10 cellular contexts compared by ENCODE assay signal in the genomic region with DNA sequence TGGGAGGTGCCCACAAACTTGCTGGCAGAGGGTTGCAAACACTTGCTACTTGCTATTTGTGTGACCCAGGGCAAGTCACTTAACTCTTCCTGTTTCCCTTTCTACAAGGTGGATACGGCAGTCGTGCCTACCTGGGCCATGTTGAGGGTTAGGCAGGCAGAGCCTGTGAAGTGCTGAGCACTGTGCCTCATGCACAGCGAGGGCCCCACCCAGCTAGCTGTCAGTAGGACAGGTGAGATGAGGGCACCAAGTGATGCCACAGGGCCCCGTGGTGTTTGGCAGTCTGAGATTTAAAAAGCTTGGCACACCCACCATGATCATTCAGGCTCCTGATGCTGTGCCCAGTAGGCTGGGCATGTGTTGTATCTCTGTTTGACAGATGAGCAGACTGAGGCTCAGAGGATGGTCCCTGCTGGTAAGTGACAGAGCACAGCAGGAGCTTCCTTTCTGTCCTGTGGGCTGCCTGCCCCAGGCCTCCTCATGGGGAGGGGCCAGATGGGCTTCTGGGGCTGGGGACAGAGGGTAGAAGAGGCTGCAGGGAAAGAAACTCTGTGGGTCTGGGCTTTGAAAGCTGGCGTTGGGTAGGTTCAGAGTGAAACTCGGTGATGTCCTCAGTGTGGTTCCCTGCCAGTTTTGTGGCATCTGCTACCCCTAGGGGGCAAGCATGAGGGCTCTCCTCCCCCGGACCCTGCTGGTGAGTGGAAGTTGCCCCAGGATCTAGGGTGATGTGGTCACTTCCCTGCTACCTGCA. TPM values are rescaled to one million over a fixed set of nuclear protein-coding genes. Genes with fewer than 3 reads are reported as not detected.
DNase-seq lines count a peak whose midpoint lies in the region; ATAC-seq, FAIRE-seq and TF ChIP-seq lines count a peak whose summit lies in the region.
"Had no signal": no experiment of that assay in that cellular context is flagged by ENCODE, and none has a peak within 500 bp of the region (broad histone marks: within the 10 kb centered on the region; RNA-seq: fewer than 3 reads in every experiment).

No MANE protein-coding gene starts in this region.

- RAD21 ChIA-PET in GM12878 (lab: Charles Lee; ENCODE audit: unreplicated experiment), result no interaction called here

- H3K4me1 ChIP-seq in HUES64 (ENCODE audit: insufficient read depth, low read length) (peaks cover 40% of the 10 kb centered on the region), GM12878 (ENCODE audit: control insufficient read depth, insufficient read depth, low read length) (no peaks in the 10 kb centered on the region), mesendoderm (ENCODE audit: control insufficient read depth, low read depth, low read length) (peaks cover 9% of the 10 kb centered on the region)

- no peak overlapping the region for H2BK120ac ChIP-seq in mesendoderm (ENCODE audit: low read depth, low read length)

- H3K4ac ChIP-seq in mesendoderm (ENCODE audit: low read depth, low read length), result no peak overlapping the region

- POLR2A ChIA-PET in GM12878 (lab: Charles Lee), result no interaction called here

- H4K8ac ChIP-seq in mesendoderm (ENCODE audit: low read depth, low read length), result no peak overlapping the region

- no peak for TF ChIP-seq POLR2A in GM12878 (IDR thresholded peaks at IDR 0.05; ENCODE audit: low read depth, low read length)

- SMC1A ChIA-PET in GM12878 (lab: Charles Lee; ENCODE audit: uncharacterized antibody, unreplicated experiment), result interaction anchor here (1.1 kb wide), 1 partner anchor 13 kb away, joined by 3 read pairs; no protein-coding TSS in a partner anchor

- 22% methylated on average over 7 of the region's 7 CpGs for WGBS in HUES64
- 5% methylated on average over 7 of the region's 7 CpGs for WGBS in GM12878 (ENCODE audit: insufficient coverage, insufficient replicate concordance, low lambda C conversion rate, missing lambda C conversion rate)
- no CpG with 5 or more reads among the region's 7 CpGs for WGBS in mesendoderm (ENCODE audit: extremely low coverage, insufficient coverage, low lambda C conversion rate)

- BruUV-seq in GM12878 (replicated peaks; lab: Mats Ljungman, UMichigan), result no TSS peak

- no peaks in the 10 kb centered on the region; the same call in 1 of the 2 replicates for H4K20me1 ChIP-seq in GM12878 (ENCODE audit: control insufficient read depth, insufficient read depth)

- H3K9ac ChIP-seq in HUES64 (ENCODE audit: low read depth, low read length), result no peak overlapping the region
- H3K9ac ChIP-seq in GM12878 (ENCODE audit: control insufficient read depth, insufficient read depth, low read length), result no peak overlapping the region
- no peak overlapping the region for H3K9ac ChIP-seq in mesendoderm (ENCODE audit: low read length)

- H3K4me2 ChIP-seq in GM12878 (ENCODE audit: control insufficient read depth, insufficient read depth), result no peak overlapping the region
- H3K4me2 ChIP-seq in mesendoderm (ENCODE audit: low read length), result no peak overlapping the region

- H3K27ac ChIP-seq in HUES64 (ENCODE audit: low read depth, low read length), result peak overlapping the region; percentile 46; the same call in 1 of the 2 replicates
- no peak overlapping the region for H3K27ac ChIP-seq in GM12878 (ENCODE audit: control insufficient read depth, insufficient read depth)
- no peak overlapping the region for H3K27ac ChIP-seq in mesendoderm (ENCODE audit: low read depth, low read length)

- TF ChIP-seq CTCF in GM06990 (IDR thresholded peaks at IDR 0.05; ENCODE audit: insufficient read depth, low read length, poor library complexity, severe bottlenecking), result peak; percentile 34
- TF ChIP-seq CTCF in GM12878 (IDR thresholded peaks at IDR 0.05 in 2 of 3, conservative IDR thresholded peaks at IDR 0.05 in 1 of 3; ENCODE audit: control insufficient read depth in 2 of 3, extremely low read depth in 1 of 3, insufficient read depth in 1 of 3, low read depth in 3 of 3, low read length in 3 of 3), result peak; percentile 2 to 43 (median 13); a peak in 1 of 6 replicates

- CTCF ChIA-PET in GM12878 (lab: Yijun Ruan, JAX), result interaction anchor here (2.7 kb wide), 1 partner anchor 10 kb away, joined by 10 read pairs; no protein-coding TSS in a partner anchor

- H2BK5ac ChIP-seq in mesendoderm (ENCODE audit: low read length), result no peak overlapping the region

- H3K18ac ChIP-seq in mesendoderm (ENCODE audit: low read length), result no peak overlapping the region

- intact Hi-C loops in GM12878 (cut with micrococcal nuclease; ENCODE audit: unreplicated experiment), result no loop called here

- no peak for DNase-seq in GM06990 (ENCODE audit: extremely low read depth, insufficient read length)
- DNase-seq in GM12878 (ENCODE audit: low read depth, low spot score), result no peak
- peak; percentile 64 for DNase-seq in mesendoderm
- no peak for DNase-seq in amygdala (lab: John Stamatoyannopoulos, UW)
- DNase-seq in pons (ENCODE audit: low spot score), result no peak
- DNase-seq in UCSD-AML1 (lab: John Stamatoyannopoulos, UW; ENCODE audit: unreplicated experiment), result no peak
- DNase-seq: foreskin melanocyte, NCI-H2227 treated with DMSO at 0.1 percent for 48 hours had no signal

- in situ Hi-C loops in GM12878 (cut with MboI), result no loop called here

- H3K23ac ChIP-seq in mesendoderm (ENCODE audit: low read length), result no peak overlapping the region

- H3K4me3 ChIP-seq in GM06990 (replicated peaks; ENCODE audit: low read depth, low read length) (no peak overlapping the region), HUES64 (ENCODE audit: low read length) (no peak overlapping the region), GM12878 (no peak overlapping the region), mesendoderm (ENCODE audit: low read length) (no peak overlapping the region)

- H3K27me3 ChIP-seq in GM06990 (replicated peaks; ENCODE audit: control insufficient read depth, insufficient read depth, low read length) (no peaks in the 10 kb centered on the region; the same call in 1 of the 2 replicates), HUES64 (ENCODE audit: insufficient read depth, low read length) (no peaks in the 10 kb centered on the region), GM12878 (replicated peaks in 1 of 2; ENCODE audit: control insufficient read depth in 2 of 2, insufficient read depth in 2 of 2, low read length in 1 of 2) (no peaks in the 10 kb centered on the region; a peak in 1 of 4 replicates), mesendoderm (ENCODE audit: insufficient read depth, low read length, poor library complexity) (no peaks in the 10 kb centered on the region)

- no peak overlapping the region for H2BK15ac ChIP-seq in mesendoderm (replicated peaks; ENCODE audit: low read depth)

- H3K36me3 ChIP-seq in GM06990 (ENCODE audit: control insufficient read depth, insufficient read depth, low read length), result no peaks in the 10 kb centered on the region
- no peaks in the 10 kb centered on the region for H3K36me3 ChIP-seq in HUES64 (ENCODE audit: insufficient read depth, low read length)
- H3K36me3 ChIP-seq in GM12878 (ENCODE audit: control insufficient read depth in 2 of 2, insufficient read depth in 2 of 2, low read length in 1 of 2), result no peaks in the 10 kb centered on the region
- H3K36me3 ChIP-seq in mesendoderm (ENCODE audit: control insufficient read depth, insufficient read depth, low read length), result no peaks in the 10 kb centered on the region

- ATAC-seq in GM12878 (peak; percentile 73), HG03139 (IDR thresholded peaks at IDR 0.05; ENCODE audit: unreplicated experiment) (no peak)

- no peak for FAIRE-seq in GM12878 (lab: Jason Lieb, UNC)

- TF ChIP-seq EP300 in GM12878 (IDR thresholded peaks at IDR 0.05; ENCODE audit: borderline replicate concordance in 1 of 2, control insufficient read depth in 1 of 2, low read depth in 2 of 2, low read length in 2 of 2), result no peak

- no peak overlapping the region for H4K5ac ChIP-seq in mesendoderm (ENCODE audit: low read length)

- H3K79me2 ChIP-seq in GM12878 (ENCODE audit: control insufficient read depth, insufficient read depth, low read length) (no peaks in the 10 kb centered on the region), mesendoderm (ENCODE audit: control insufficient read depth, insufficient read depth, low read length) (no peaks in the 10 kb centered on the region)

- TF ChIP-seq RAD21 in GM12878 (IDR thresholded peaks at IDR 0.05; ENCODE audit: insufficient read depth, low read depth, low read length), result no peak

- H2AK5ac ChIP-seq in mesendoderm (ENCODE audit: low read length), result peak overlapping the region; percentile 6

- H3K79me1 ChIP-seq in mesendoderm (ENCODE audit: low read length), result peaks cover 3% of the 10 kb centered on the region

- H3K9me3 ChIP-seq in HUES64 (ENCODE audit: insufficient read depth, low read depth, low read length) (no peaks in the 10 kb centered on the region), GM12878 (replicated peaks; ENCODE audit: control insufficient read depth, insufficient read depth, low read length) (no peaks in the 10 kb centered on the region)

- H3K56ac ChIP-seq in mesendoderm (ENCODE audit: low read length), result peak overlapping the region; percentile 9

- H2AFZ ChIP-seq in GM12878 (ENCODE audit: control insufficient read depth, low read depth, low read length), result no peak overlapping the region

RNA-seq across cellular contexts. Expression of gene TSPAN18, which starts 59.3 kb away (rescaled TPM):
- polyA plus RNA-seq in HUES64 (2013, experiment 1 of 2), result 38.1 TPM
- polyA plus RNA-seq in HUES64 (2013, experiment 2 of 2), result 42.0 TPM
- total RNA-seq in GM12878 (2013; cell fraction: nucleolus; rRNA removed), result 0.71 and 1.2 TPM in 2 replicates
- total RNA-seq in GM12878 (2014; rRNA removed) (0.11 and 0.27 TPM in 2 replicates), GM12878 (2014; rRNA removed; fragmentation: Illumina TruSeq; extraction: Trizol) (0.13 and 0.23 TPM in 2 replicates), GM12878 (2021) (0.77 and 0.96 TPM in 2 replicates)
- 1.1 TPM for polyA plus RNA-seq in GM12878 (2011; ENCODE audit: low read depth)
- polyA plus RNA-seq in GM12878 (2011; rRNA removed) (0.13 and 0.46 TPM in 2 replicates), GM12878 (2014; fragmentation: Illumina TruSeq; extraction: Trizol) (0.27 and 0.32 TPM in 2 replicates), GM12878 (2014; fragmentation: Nextera tagmentation; extraction: Ambion mirVana) (under 1 TPM; 0.02 to 0.13 TPM), GM12878 (2014; rRNA removed) (0.10 and 0.13 TPM in 2 replicates), GM12878 (2016; fragmentation: Nextera tagmentation; extraction: Ambion mirVana) (under 1 TPM in 1 of 2 experiments, not detected in 1; 0.15 TPM)
- polyA plus RNA-seq in GM12878 (2011; cell fraction: cytosol; rRNA removed), result 0.45 and 0.49 TPM in 2 replicates
- 0.40 and 0.75 TPM in 2 replicates for polyA plus RNA-seq in GM12878 (2011; cell fraction: nucleus; rRNA removed)
- polyA plus RNA-seq in GM12878 (2012), result 0.67 and 3.0 TPM in 2 replicates
- 0.44 and 0.77 TPM in 2 replicates for polyA minus RNA-seq in GM12878 (2011; rRNA and poly(A)+ RNA removed)
- not detected in 2 replicates for polyA minus RNA-seq in GM12878 (2011; cell fraction: cytosol; rRNA and poly(A)+ RNA removed)
- 1.1 and 1.3 TPM in 2 replicates for polyA minus RNA-seq in GM12878 (2011; cell fraction: nucleus; rRNA and poly(A)+ RNA removed)
- 10.5 TPM for polyA plus RNA-seq in mesendoderm (2013, experiment 1 of 2)
- polyA plus RNA-seq in mesendoderm (2013, experiment 2 of 2), result 10.5 TPM
